ENCODE assay signal across 8 cellular contexts in genomic region chr10:68550747-68551411, GRCh38. TPM values are rescaled to one million over a fixed set of nuclear protein-coding genes. Genes with fewer than 3 reads are reported as not detected.
DNase-seq lines count a peak whose midpoint lies in the region; ATAC-seq and TF ChIP-seq lines count a peak whose summit lies in the region.

No MANE protein-coding gene starts in this region.

- H3K79me2 ChIP-seq in trophoblast cell (ENCODE audit: control insufficient read depth, insufficient read depth, low read length, poor library complexity), result no peaks in the 10 kb centered on the region

- no peak overlapping the region for H3K18ac ChIP-seq in trophoblast cell (ENCODE audit: low read length)

- no peaks in the 10 kb centered on the region for H3K36me3 ChIP-seq in trophoblast cell (ENCODE audit: control insufficient read depth in 1 of 2, insufficient read depth in 2 of 2, low read length in 2 of 2)

- no peaks in the 10 kb centered on the region for H3K27me3 ChIP-seq in trophoblast cell (ENCODE audit: insufficient read depth, low read length)

- ATAC-seq in HG03342 (IDR thresholded peaks at IDR 0.05; ENCODE audit: unreplicated experiment) (peak; percentile 82), GM19452 (IDR thresholded peaks at IDR 0.05; ENCODE audit: unreplicated experiment) (no peak)

- H3K14ac ChIP-seq in trophoblast cell (ENCODE audit: low read length), result no peak overlapping the region

- no peak overlapping the region for H4K12ac ChIP-seq in trophoblast cell (ENCODE audit: low read depth, low read length)

- WGBS in trophoblast cell (ENCODE audit: extremely low coverage, insufficient coverage, insufficient read length), result no CpG with 5 or more reads among the region's 5 CpGs

- no peak overlapping the region for H3K23ac ChIP-seq in trophoblast cell (ENCODE audit: low read length)

- no peaks in the 10 kb centered on the region for H3K36me3 Mint-ChIP-seq in activated T-helper 2 cell treated with anti-CD3 and anti-CD28 coated beads, Interferon-gamma antibody, Interleukin-2, Interleukin-4, amounts not matched to agents 10 μg/mL and 5 μg/mL and 100 μg/mL, durations not matched to agents 14 hours and 24 hours and 36 hours (ENCODE audit: low read depth)

- H3K4me1 Mint-ChIP-seq in activated T-helper 2 cell treated with anti-CD3 and anti-CD28 coated beads, Interferon-gamma antibody, Interleukin-2, Interleukin-4, amounts not matched to agents 10 μg/mL and 5 μg/mL and 100 μg/mL, durations not matched to agents 14 hours and 24 hours and 36 hours (ENCODE audit: low read depth), result no peaks in the 10 kb centered on the region

- H2BK120ac ChIP-seq in trophoblast cell (ENCODE audit: insufficient read depth, low read length, poor library complexity), result no peak overlapping the region

- H3K4me3 ChIP-seq in GM12875 (ENCODE audit: low read depth, low read length) (no peak overlapping the region), trophoblast cell (ENCODE audit: low read depth, low read length) (no peak overlapping the region)

- H3K4me1 ChIP-seq in trophoblast cell (ENCODE audit: control insufficient read depth in 1 of 2, insufficient read depth in 2 of 2, low read length in 2 of 2), result peaks cover 4 to 6% of the 10 kb centered on the region in 2 experiments

- H3K4me3 Mint-ChIP-seq in activated T-helper 2 cell treated with anti-CD3 and anti-CD28 coated beads, Interferon-gamma antibody, Interleukin-2, Interleukin-4, amounts not matched to agents 10 μg/mL and 5 μg/mL and 100 μg/mL, durations not matched to agents 14 hours and 24 hours and 36 hours (ENCODE audit: low read depth), result no peak overlapping the region

- no peak overlapping the region for H2BK5ac ChIP-seq in trophoblast cell (ENCODE audit: low read depth, low read length, poor library complexity)

- no peak overlapping the region for H3K4ac ChIP-seq in trophoblast cell (ENCODE audit: low read depth, low read length)

- H3K27ac Mint-ChIP-seq in activated T-helper 2 cell treated with anti-CD3 and anti-CD28 coated beads, Interferon-gamma antibody, Interleukin-2, Interleukin-4, amounts not matched to agents 10 μg/mL and 5 μg/mL and 100 μg/mL, durations not matched to agents 14 hours and 24 hours and 36 hours, result no peak overlapping the region

- no peak overlapping the region for H3K4me2 ChIP-seq in trophoblast cell (ENCODE audit: low read length)

- H3K9me3 Mint-ChIP-seq in activated T-helper 2 cell treated with anti-CD3 and anti-CD28 coated beads, Interferon-gamma antibody, Interleukin-2, Interleukin-4, amounts not matched to agents 10 μg/mL and 5 μg/mL and 100 μg/mL, durations not matched to agents 14 hours and 24 hours and 36 hours, result no peaks in the 10 kb centered on the region

- no peak overlapping the region for H2AFZ ChIP-seq in trophoblast cell (ENCODE audit: insufficient read depth, low read length, poor library complexity)

- peak; percentile 82 for TF ChIP-seq CTCF in GM12875 (IDR thresholded peaks at IDR 0.05; ENCODE audit: borderline replicate concordance, insufficient read depth, low read depth, low read length)

- no peak overlapping the region for H3K9ac ChIP-seq in trophoblast cell (ENCODE audit: low read length)

- intact Hi-C loops in activated T-helper 2 cell treated with anti-CD3 and anti-CD28 coated beads, Interferon-gamma antibody, Interleukin-2, Interleukin-4, amounts not matched to agents 10 μg/mL and 5 μg/mL and 100 μg/mL, durations not matched to agents 14 hours and 24 hours and 36 hours (cut with micrococcal nuclease), result loop anchor here (2.0 to 5.0 kb wide), 2 partner anchors 171 to 348 kb away; partner anchors contain the start of gene CCAR1

- H3K27ac ChIP-seq in trophoblast cell (ENCODE audit: low read depth, low read length), result no peak overlapping the region

- no peaks in the 10 kb centered on the region for H3K27me3 Mint-ChIP-seq in activated T-helper 2 cell treated with anti-CD3 and anti-CD28 coated beads, Interferon-gamma antibody, Interleukin-2, Interleukin-4, amounts not matched to agents 10 μg/mL and 5 μg/mL and 100 μg/mL, durations not matched to agents 14 hours and 24 hours and 36 hours (ENCODE audit: low read depth)

- H4K91ac ChIP-seq in trophoblast cell (ENCODE audit: low read depth, low read length), result no peak overlapping the region

- no peak overlapping the region for H2BK12ac ChIP-seq in trophoblast cell (ENCODE audit: low read length)

- H2AK5ac ChIP-seq in trophoblast cell (ENCODE audit: low read length), result no peak overlapping the region

- H3K79me1 ChIP-seq in trophoblast cell (ENCODE audit: low read length), result peaks cover 4% of the 10 kb centered on the region

- H4K8ac ChIP-seq in trophoblast cell (ENCODE audit: low read depth, low read length), result no peak overlapping the region

- H3K9me3 ChIP-seq in trophoblast cell (ENCODE audit: insufficient read depth, low read depth, low read length), result no peaks in the 10 kb centered on the region

- DNase-seq in AML-193 (lab: John Stamatoyannopoulos, UW) (peak; percentile 71 to 79), NCI-H774 (lab: John Stamatoyannopoulos, UW) (peak; percentile 39), glomerular visceral epithelial cell (ENCODE audit: extremely low spot score) (peak; percentile 72), trophoblast cell (peak; percentile 83 to 92)
- DNase-seq in activated T-helper 2 cell treated with anti-CD3 and anti-CD28 coated beads, Interferon-gamma antibody, Interleukin-2, Interleukin-4, amounts not matched to agents 10 μg/mL and 5 μg/mL and 100 μg/mL, durations not matched to agents 14 hours and 24 hours and 36 hours (ENCODE audit: low spot score), result peak; percentile 24

RNA-seq across cellular contexts. Expression of gene TET1, which starts 9.3 kb away (rescaled TPM):
- total RNA-seq in activated T-helper 2 cell treated with anti-CD3 and anti-CD28 coated beads, Interferon-gamma antibody, Interleukin-2, Interleukin-4, amounts not matched to agents 10 μg/mL and 5 μg/mL and 100 μg/mL, durations not matched to agents 14 hours and 24 hours and 36 hours, result 1.5 and 1.6 TPM in 2 replicates
- polyA plus RNA-seq in trophoblast cell (2013), result 6.5 and 7.3 TPM in 2 replicates

RNA-seq across cellular contexts. Expression of gene SLC25A16, which starts 23.6 kb away (rescaled TPM):
- total RNA-seq in activated T-helper 2 cell treated with anti-CD3 and anti-CD28 coated beads, Interferon-gamma antibody, Interleukin-2, Interleukin-4, amounts not matched to agents 10 μg/mL and 5 μg/mL and 100 μg/mL, durations not matched to agents 14 hours and 24 hours and 36 hours, result 14.3 and 19.0 TPM in 2 replicates
- 7.6 and 9.3 TPM in 2 replicates for polyA plus RNA-seq in trophoblast cell (2013)

Comparison
In these comparisons a context has a peak if more than half of its experiments do, and no peak if none do; other contexts are left out.
1. DNase-seq: peak in every context shown above with its lines; median percentile 88 in trophoblast cell; 75 in AML-193; 72 in glomerular visceral epithelial cell; 39 in NCI-H774; 24 in activated T-helper 2 cell treated with anti-CD3 and anti-CD28 coated beads, Interferon-gamma antibody, Interleukin-2, Interleukin-4, amounts not matched to agents 10 μg/mL and 5 μg/mL and 100 μg/mL, durations not matched to agents 14 hours and 24 hours and 36 hours.